ENCODE assay signal across 1 cellular context in genomic region chr6:83065511-83066192, GRCh38.
A peak's percentile ranks its signal among the peaks of the same experiment; 100 is the strongest.
TF ChIP-seq lines count a peak whose summit lies in the region.

UBE3D (minus strand) TSS chr6:83065841; CDS start chr6:83065718, 123 bp downstream.

TF ChIP-seq in HepG2, 621 proteins besides CTCF, POLR2A, EP300 and RAD21 (continued from another document and continues in another):
- TF ChIP-seq PAXIP1 (CRISPR knock-in tag; conservative IDR thresholded peaks at IDR 0.05): peak; percentile 49; the same call in 1 of the 2 replicates
- peak; percentile 93 for TF ChIP-seq ZNF883 (CRISPR knock-in tag; IDR thresholded peaks at IDR 0.05; ENCODE audit: not compliant biosample characterization)
- peak; percentile 93 for TF ChIP-seq NR0B2 (CRISPR knock-in tag; IDR thresholded peaks at IDR 0.05)
- TF ChIP-seq ZNF10 (CRISPR knock-in tag; IDR thresholded peaks at IDR 0.05; ENCODE audit: borderline replicate concordance, low read depth): no peak
- TF ChIP-seq GATAD2A (CRISPR knock-in tag; IDR thresholded peaks at IDR 0.05): peak; percentile 44
- peak; percentile 64; the same call in 1 of the 2 replicates for TF ChIP-seq GFI1 (CRISPR knock-in tag; IDR thresholded peaks at IDR 0.05; ENCODE audit: borderline replicate concordance)
- TF ChIP-seq ZNF207 (IDR thresholded peaks at IDR 0.05; ENCODE audit: borderline replicate concordance): no peak
- TF ChIP-seq ZBTB4 (CRISPR knock-in tag; IDR thresholded peaks at IDR 0.05; ENCODE audit: borderline replicate concordance): peak; percentile 72; the same call in 1 of the 2 replicates
- TF ChIP-seq ZNF326 (CRISPR knock-in tag; IDR thresholded peaks at IDR 0.05; ENCODE audit: borderline replicate concordance): no peak
- TF ChIP-seq NFYB (CRISPR knock-in tag; IDR thresholded peaks at IDR 0.05): peak; percentile 78
- TF ChIP-seq ATAD3A (CRISPR knock-in tag; IDR thresholded peaks at IDR 0.05): no peak
- no peak for TF ChIP-seq TCF7 (IDR thresholded peaks at IDR 0.05; ENCODE audit: low read depth)
- TF ChIP-seq ZUFSP (CRISPR knock-in tag; IDR thresholded peaks at IDR 0.05; ENCODE audit: borderline replicate concordance): no peak
- peak; percentile 74; the same call in 1 of the 2 replicates for TF ChIP-seq FOXK1 (CRISPR knock-in tag; IDR thresholded peaks at IDR 0.05; ENCODE audit: borderline replicate concordance, low read depth)
- TF ChIP-seq CAMTA2 (CRISPR knock-in tag; IDR thresholded peaks at IDR 0.05; ENCODE audit: borderline replicate concordance): 0 out of 2 replicates have a peak, but pooled peaks have one; percentile 72
- TF ChIP-seq ZNF20 (CRISPR knock-in tag; IDR thresholded peaks at IDR 0.05): 0 out of 2 replicates have a peak, but pooled peaks have one; percentile 77
- peak; percentile 94 for TF ChIP-seq ZNF614 (CRISPR knock-in tag; IDR thresholded peaks at IDR 0.05; ENCODE audit: borderline replicate concordance)
- TF ChIP-seq ZNF543 (CRISPR knock-in tag; IDR thresholded peaks at IDR 0.05): peak; percentile 91
- no peak for TF ChIP-seq NFIB (CRISPR knock-in tag; IDR thresholded peaks at IDR 0.05; ENCODE audit: borderline replicate concordance)
- 0 out of 2 replicates have a peak, but pooled peaks have one; percentile 39 for TF ChIP-seq BATF2 (CRISPR knock-in tag; IDR thresholded peaks at IDR 0.05)
- TF ChIP-seq ZNF749 (CRISPR knock-in tag; IDR thresholded peaks at IDR 0.05; ENCODE audit: borderline replicate concordance): no peak
- peak; percentile 53; the same call in 1 of the 2 replicates for TF ChIP-seq ZBTB33 (CRISPR knock-in tag; IDR thresholded peaks at IDR 0.05)
- peak in 1 of 2 experiments; percentile 26; a peak in 1 of 4 replicates for TF ChIP-seq REST (IDR thresholded peaks at IDR 0.05; ENCODE audit: borderline replicate concordance in 1 of 2, low read depth in 1 of 2, low read length in 2 of 2)
- TF ChIP-seq ZFP37 (CRISPR knock-in tag; IDR thresholded peaks at IDR 0.05; ENCODE audit: borderline replicate concordance): peak; percentile 82; the same call in 1 of the 2 replicates
- TF ChIP-seq MTERF4 (CRISPR knock-in tag; IDR thresholded peaks at IDR 0.05): no peak; the same call in 1 of the 2 replicates
- no peak for TF ChIP-seq ZSCAN12 (CRISPR knock-in tag; IDR thresholded peaks at IDR 0.05)
- peak; percentile 82; the same call in 1 of the 2 replicates for TF ChIP-seq ZNF576 (CRISPR knock-in tag; IDR thresholded peaks at IDR 0.05)
- TF ChIP-seq AGO1 (IDR thresholded peaks at IDR 0.05; ENCODE audit: low read depth, low read length, poor library complexity, severe bottlenecking): peak; percentile 61
- TF ChIP-seq THYN1 (CRISPR knock-in tag; IDR thresholded peaks at IDR 0.05; ENCODE audit: borderline replicate concordance, low read depth): 0 out of 2 replicates have a peak, but pooled peaks have one; percentile 26
- TF ChIP-seq ZNF770 (CRISPR knock-in tag; IDR thresholded peaks at IDR 0.05): peak; percentile 64; the same call in 1 of the 2 replicates
- TF ChIP-seq ZNF552 (CRISPR knock-in tag; IDR thresholded peaks at IDR 0.05; ENCODE audit: borderline replicate concordance): no peak; the same call in 1 of the 2 replicates
- no peak for TF ChIP-seq NFIC (IDR thresholded peaks at IDR 0.05; ENCODE audit: low read length)
- TF ChIP-seq ZFP1 (CRISPR knock-in tag; IDR thresholded peaks at IDR 0.05): 0 out of 2 replicates have a peak, but pooled peaks have one; percentile 20
- TF ChIP-seq RNF2 (conservative IDR thresholded peaks at IDR 0.05; ENCODE audit: low read depth): peak; percentile 79
- TF ChIP-seq POLR2G (IDR thresholded peaks at IDR 0.05; ENCODE audit: low read depth, low read length): peak; percentile 97
- peak; percentile 88 for TF ChIP-seq RXRA (CRISPR knock-in tag; IDR thresholded peaks at IDR 0.05)
- TF ChIP-seq ZNF263 (CRISPR knock-in tag; IDR thresholded peaks at IDR 0.05): no peak
- TF ChIP-seq ZNF496 (CRISPR knock-in tag; IDR thresholded peaks at IDR 0.05; ENCODE audit: insufficient replicate concordance): no peak
- no peak for TF ChIP-seq ZBTB42 (CRISPR knock-in tag; IDR thresholded peaks at IDR 0.05)
- peak; percentile 89 for TF ChIP-seq TOPORS (CRISPR knock-in tag; IDR thresholded peaks at IDR 0.05)
- peak; percentile 79; the same call in 1 of the 2 replicates for TF ChIP-seq SIN3A (IDR thresholded peaks at IDR 0.05; ENCODE audit: borderline replicate concordance, low read depth, low read length)
